In the genomic region with DNA sequence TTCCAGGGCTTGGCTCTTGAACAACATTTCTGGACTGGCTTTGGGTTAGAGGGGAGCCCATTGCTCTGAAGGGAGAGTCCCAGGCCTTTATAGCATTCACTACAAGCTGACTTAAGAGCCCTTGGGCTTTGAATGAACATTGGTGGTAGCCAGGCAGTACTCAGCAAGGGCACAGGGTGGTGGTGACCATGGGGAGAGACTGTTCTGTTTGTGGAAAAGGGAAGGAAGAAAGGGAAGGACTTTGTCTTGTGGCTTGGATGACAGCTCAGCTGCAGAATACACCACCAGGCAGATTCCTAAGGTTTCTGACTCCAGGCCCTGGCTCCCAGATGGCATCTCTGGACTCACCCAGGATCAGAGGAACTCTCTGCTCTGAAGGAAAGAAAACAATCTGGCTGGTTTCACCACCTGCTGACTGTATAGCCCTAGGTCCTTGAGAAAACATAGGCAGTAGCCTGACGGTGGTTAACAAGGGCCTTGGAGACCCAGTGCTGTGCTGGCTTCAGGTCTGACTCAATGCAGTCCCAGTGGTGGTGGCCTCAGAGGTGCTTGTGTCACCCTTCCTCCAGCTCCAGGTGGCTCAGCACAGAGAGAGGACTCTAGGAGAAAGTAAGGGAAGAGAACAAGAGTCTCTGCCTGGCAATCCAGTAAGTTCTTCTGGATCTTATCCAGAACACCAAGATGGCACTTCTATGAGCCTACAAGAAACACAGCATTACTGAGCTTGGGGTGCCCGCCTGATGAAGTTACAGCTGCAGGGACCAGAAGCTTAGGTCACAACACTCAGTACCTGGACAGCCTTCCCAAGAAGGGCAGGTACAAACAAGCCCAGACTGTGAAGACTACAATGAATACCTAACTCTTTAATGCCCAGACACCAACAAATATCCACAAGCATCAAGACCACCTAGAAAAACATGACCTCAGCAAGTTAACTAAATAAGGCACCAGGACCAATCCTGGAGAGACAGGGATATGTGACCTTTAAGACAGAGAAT, we compare ENCODE assay signal across 18 cellular contexts. TPM values are rescaled to one million over a fixed set of nuclear protein-coding genes. Genes with fewer than 3 reads are reported as not detected.
DNase-seq lines count a peak whose midpoint lies in the region; ATAC-seq and TF ChIP-seq lines count a peak whose summit lies in the region.
"Had no signal": no experiment of that assay in that cellular context is flagged by ENCODE, and none has a peak within 500 bp of the region (broad histone marks: within the 10 kb centered on the region; RNA-seq: fewer than 3 reads in every experiment).

No MANE protein-coding gene starts in this region.

- H3K27ac ChIP-seq in mammary epithelial cell (ENCODE audit: insufficient read depth, low read depth, low read length): peak overlapping the region; percentile 21
- H3K27ac ChIP-seq: A549, KMS-11 had no signal

- no peaks in the 10 kb centered on the region for H3K36me3 Mint-ChIP-seq in stimulated activated memory B cell treated with anti-CD40 and anti-IgM and Interleukin-4, amounts not matched to agents 10 μg/mL and 1 μg/mL and 100 μg/mL, for 72 hours

- intact Hi-C loops in left ventricle myocardium superior (cut with micrococcal nuclease) (no loop called here), cardiac septum (cut with DNase I) (no loop called here), mammary epithelial cell (cut with micrococcal nuclease) (no loop called here)

- H2AFZ ChIP-seq in mammary epithelial cell (ENCODE audit: low read depth, low read length): peak overlapping the region; percentile 63

- dilution Hi-C loops in mammary epithelial cell (cut with HindIII; ENCODE audit: low sequenced_read_pairs): loop anchor here (5.0 kb wide), 1 partner anchor 35 kb away; no protein-coding TSS in a partner anchor

- peaks cover 26% of the 10 kb centered on the region for H3K4me1 ChIP-seq in mammary epithelial cell (ENCODE audit: insufficient read depth, low read length)
- H3K4me1 ChIP-seq: Caco-2 had no signal

- H3K4me2 ChIP-seq in mammary epithelial cell (ENCODE audit: insufficient read depth, low read depth, low read length): peak overlapping the region; percentile 36
- H3K4me2 ChIP-seq: A549, KMS-11 had no signal

- H3K27ac Mint-ChIP-seq in stimulated activated memory B cell treated with anti-CD40 and anti-IgM and Interleukin-4, amounts not matched to agents 10 μg/mL and 1 μg/mL and 100 μg/mL, for 72 hours: no peak overlapping the region
- H3K27ac Mint-ChIP-seq: HFFc6 had no signal

- peaks cover 5% of the 10 kb centered on the region for H3K9me3 Mint-ChIP-seq in stimulated activated memory B cell treated with anti-CD40 and anti-IgM and Interleukin-4, amounts not matched to agents 10 μg/mL and 1 μg/mL and 100 μg/mL, for 72 hours

- no peaks in the 10 kb centered on the region for H3K27me3 Mint-ChIP-seq in stimulated activated memory B cell treated with anti-CD40 and anti-IgM and Interleukin-4, amounts not matched to agents 10 μg/mL and 1 μg/mL and 100 μg/mL, for 72 hours

- DNase-seq in left ventricle myocardium superior: no peak
- DNase-seq in cardiac septum (ENCODE audit: low spot score): no peak
- peak; percentile 51 for DNase-seq in mammary epithelial cell
- DNase-seq in left lobe of liver (ENCODE audit: low spot score): no peak
- no peak for DNase-seq in amygdala (lab: John Stamatoyannopoulos, UW)
- DNase-seq: Caco-2, HFFc6, NCI-H1436, NCI-H2029 treated with DMSO at 0.1 percent for 48 hours, NCI-H524 had no signal

- no peak overlapping the region for H3K4me3 Mint-ChIP-seq in stimulated activated memory B cell treated with anti-CD40 and anti-IgM and Interleukin-4, amounts not matched to agents 10 μg/mL and 1 μg/mL and 100 μg/mL, for 72 hours
- H3K4me3 Mint-ChIP-seq: CD14-positive monocyte, HFFc6 had no signal

- H3K79me2 ChIP-seq in mammary epithelial cell (ENCODE audit: insufficient read depth, low read length): no peaks in the 10 kb centered on the region

- H3K9me3 ChIP-seq in mammary epithelial cell (replicated peaks; ENCODE audit: insufficient read depth, low read length): peaks cover 13% of the 10 kb centered on the region
- H3K9me3 ChIP-seq: Caco-2 had no signal

- ATAC-seq in left ventricle myocardium superior (peak; percentile 35), left lobe of liver (peak; percentile 23), HG02798 (IDR thresholded peaks at IDR 0.05; ENCODE audit: poor library complexity, unreplicated experiment) (no peak), HG03432 (IDR thresholded peaks at IDR 0.05; ENCODE audit: unreplicated experiment) (no peak)
- peak; percentile 20 for ATAC-seq in stimulated activated memory B cell treated with anti-CD40 and anti-IgM and Interleukin-4, amounts not matched to agents 10 μg/mL and 1 μg/mL and 100 μg/mL, for 72 hours
- ATAC-seq: A549 had no signal

- H3K4me1 Mint-ChIP-seq in stimulated activated memory B cell treated with anti-CD40 and anti-IgM and Interleukin-4, amounts not matched to agents 10 μg/mL and 1 μg/mL and 100 μg/mL, for 72 hours: no peaks in the 10 kb centered on the region

- CTCF ChIA-PET in mammary epithelial cell (lab: Charles Lee; ENCODE audit: low non-redundant PET): no interaction called here

- no peaks in the 10 kb centered on the region for H3K27me3 ChIP-seq in mammary epithelial cell (ENCODE audit: insufficient read depth, low read length)

- H3K9ac ChIP-seq in mammary epithelial cell (ENCODE audit: insufficient read depth, low read length): no peak overlapping the region
- H3K9ac ChIP-seq: KMS-11 had no signal

- no peak for TF ChIP-seq CTCF in mammary epithelial cell (conservative IDR thresholded peaks at IDR 0.05 in 1 of 2, IDR thresholded peaks at IDR 0.05 in 1 of 2; ENCODE audit: extremely low read depth in 1 of 2, insufficient read depth in 1 of 2, low read depth in 1 of 2, low read length in 2 of 2)

- no peak overlapping the region for H3K4me3 ChIP-seq in mammary epithelial cell (replicated peaks in 1 of 3; ENCODE audit: insufficient read depth in 1 of 3, low read depth in 2 of 3, low read length in 3 of 3)
- H3K4me3 ChIP-seq: A549 had no signal

- 3% methylated on average over 2 of the region's 2 CpGs for WGBS in mammary epithelial cell (ENCODE audit: low coverage, missing lambda C conversion rate)

- BruUV-seq in mammary epithelial cell (replicated peaks; lab: Mats Ljungman, UMichigan): no TSS peak

- in situ Hi-C loops in mammary epithelial cell (cut with MboI; ENCODE audit: low sequenced_read_pairs in 2 of 2): no loop called here

- no peaks in the 10 kb centered on the region for H3K36me3 ChIP-seq in mammary epithelial cell (ENCODE audit: insufficient read depth, low read length)

- no peaks in the 10 kb centered on the region for H4K20me1 ChIP-seq in mammary epithelial cell (ENCODE audit: insufficient read depth, low read length)

RNA-seq across cellular contexts. Expression of a gene that starts 16.4 kb away (rescaled TPM):
- total RNA-seq in left ventricle myocardium superior (0.25 TPM), cardiac septum (0.03 TPM), mammary epithelial cell (not detected), left lobe of liver (68.5 TPM)
- polyA plus RNA-seq in mammary epithelial cell: not detected
- polyA minus RNA-seq in mammary epithelial cell: not detected
- total RNA-seq: Caco-2, H1, RPMI7951 had no signal
- polyA plus RNA-seq: A549, CD14-positive monocyte, H1 had no signal

RNA-seq across cellular contexts. Expression of a gene that starts 21.8 kb away (rescaled TPM):
- total RNA-seq in left ventricle myocardium superior (0.74 TPM), cardiac septum (9.8 TPM), mammary epithelial cell (not detected), left lobe of liver (0.30 TPM)
- polyA plus RNA-seq in mammary epithelial cell: 0.36 TPM
- not detected for polyA minus RNA-seq in mammary epithelial cell
- total RNA-seq: Caco-2, H1, HFFc6, RPMI7951 had no signal
- polyA plus RNA-seq: H1 had no signal

Comparison
In these comparisons a context has a peak if more than half of its experiments do, and no peak if none do; other contexts are left out.
1. ATAC-seq: peak in left ventricle myocardium superior (single experiment), left lobe of liver (single experiment) and stimulated activated memory B cell treated with anti-CD40 and anti-IgM and Interleukin-4, amounts not matched to agents 10 μg/mL and 1 μg/mL and 100 μg/mL, for 72 hours (single experiment); none in HG02798 (single experiment) and HG03432 (single experiment).
2. RNA of a gene that starts 16.4 kb away (total RNA-seq): 68.5 TPM in left lobe of liver (single experiment); 0.25 TPM in left ventricle myocardium superior (single experiment), 0.03 TPM in cardiac septum (single experiment) and not detected in mammary epithelial cell; every median in the first group is over 10 times any median in the second.